Comparison of ENCODE assay signal across 13 cellular contexts in the genomic region with DNA sequence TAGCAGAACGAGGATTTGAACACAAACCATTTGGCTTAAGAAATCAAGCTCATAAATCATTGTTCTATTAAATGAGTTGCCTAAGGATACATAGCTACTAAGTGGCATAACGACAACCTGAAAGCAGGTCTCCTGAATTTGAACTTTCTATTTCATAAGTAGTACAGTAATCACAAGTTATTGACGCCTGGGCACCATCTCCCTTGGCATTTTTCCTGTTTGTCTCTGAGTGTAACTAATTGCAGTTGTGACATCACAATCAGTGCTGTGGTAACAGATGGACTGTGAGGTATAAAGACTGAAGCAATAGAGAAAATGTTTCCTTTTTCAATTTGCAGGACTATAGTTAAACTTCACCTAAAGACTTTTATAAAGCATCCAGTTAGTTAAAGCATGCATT.
"Had no signal": no experiment of that assay in that cellular context is flagged by ENCODE, and none has a peak within 500 bp of the region (broad histone marks: within the 10 kb centered on the region; RNA-seq: fewer than 3 reads in every experiment).

No MANE protein-coding gene starts in this region.

- H3K4me1 ChIP-seq: foreskin keratinocyte had no signal

- DNase-seq: activated CD4-positive, alpha-beta T cell treated with anti-CD3 and anti-CD28 coated beads, Interleukin-2, amount 10 ng/mL, durations not matched to agents 24 days and 14 days; activated CD4-positive, CD25-positive, alpha-beta regulatory T cell; activated gamma-delta T cell treated with Interleukin-2 at 50 U/mL for 16 hours; activated naive CD8-positive, alpha-beta T cell treated with anti-CD3 and anti-CD28 coated beads for 36 hours; endodermal cell; foreskin keratinocyte; SW 1271 had no signal

- H3K9ac ChIP-seq: neural progenitor cell had no signal

- H3K4me3 Mint-ChIP-seq: activated CD4-positive, alpha-beta T cell treated with anti-CD3 and anti-CD28 coated beads, Interleukin-2, amount 10 ng/mL, durations not matched to agents 24 days and 14 days; activated naive CD8-positive, alpha-beta T cell treated with anti-CD3 and anti-CD28 coated beads for 36 hours; endodermal cell; neural progenitor cell; stimulated activated effector memory CD8-positive, alpha-beta T cell treated with anti-CD3 and anti-CD28 coated beads, Interleukin-12 subunit alpha, Interleukin-12 subunit beta, amount 100 ng/mL, for 72 hours had no signal

- H3K4me3 ChIP-seq: dorsolateral prefrontal cortex, neural progenitor cell, ovary, tibial nerve, vagina had no signal

- H3K27me3 ChIP-seq: dorsolateral prefrontal cortex, foreskin keratinocyte, neural progenitor cell, ovary, tibial nerve, vagina had no signal

- H3K27me3 Mint-ChIP-seq: activated CD4-positive, alpha-beta T cell treated with anti-CD3 and anti-CD28 coated beads, Interleukin-2, amount 10 ng/mL, durations not matched to agents 24 days and 14 days had no signal

- H3K36me3 ChIP-seq: neural progenitor cell, ovary, tibial nerve, vagina had no signal

- H3K4me1 Mint-ChIP-seq: neural progenitor cell had no signal

- ATAC-seq: foreskin keratinocyte; stimulated activated effector memory CD8-positive, alpha-beta T cell treated with anti-CD3 and anti-CD28 coated beads, Interleukin-12 subunit alpha, Interleukin-12 subunit beta, amount 100 ng/mL, for 72 hours had no signal

- H3K36me3 Mint-ChIP-seq: activated naive CD8-positive, alpha-beta T cell treated with anti-CD3 and anti-CD28 coated beads for 36 hours; neural progenitor cell; stimulated activated effector memory CD8-positive, alpha-beta T cell treated with anti-CD3 and anti-CD28 coated beads, Interleukin-12 subunit alpha, Interleukin-12 subunit beta, amount 100 ng/mL, for 72 hours had no signal

- H3K9me3 Mint-ChIP-seq: endodermal cell; neural progenitor cell; stimulated activated effector memory CD8-positive, alpha-beta T cell treated with anti-CD3 and anti-CD28 coated beads, Interleukin-12 subunit alpha, Interleukin-12 subunit beta, amount 100 ng/mL, for 72 hours had no signal

- H3K9me3 ChIP-seq: ovary, tibial nerve, vagina had no signal

- H3K27ac Mint-ChIP-seq: activated CD4-positive, alpha-beta T cell treated with anti-CD3 and anti-CD28 coated beads, Interleukin-2, amount 10 ng/mL, durations not matched to agents 24 days and 14 days; activated naive CD8-positive, alpha-beta T cell treated with anti-CD3 and anti-CD28 coated beads for 36 hours; endodermal cell; neural progenitor cell; stimulated activated effector memory CD8-positive, alpha-beta T cell treated with anti-CD3 and anti-CD28 coated beads, Interleukin-12 subunit alpha, Interleukin-12 subunit beta, amount 100 ng/mL, for 72 hours had no signal

- H3K27ac ChIP-seq: foreskin keratinocyte, neural progenitor cell, ovary, vagina had no signal
